In the genomic region with DNA sequence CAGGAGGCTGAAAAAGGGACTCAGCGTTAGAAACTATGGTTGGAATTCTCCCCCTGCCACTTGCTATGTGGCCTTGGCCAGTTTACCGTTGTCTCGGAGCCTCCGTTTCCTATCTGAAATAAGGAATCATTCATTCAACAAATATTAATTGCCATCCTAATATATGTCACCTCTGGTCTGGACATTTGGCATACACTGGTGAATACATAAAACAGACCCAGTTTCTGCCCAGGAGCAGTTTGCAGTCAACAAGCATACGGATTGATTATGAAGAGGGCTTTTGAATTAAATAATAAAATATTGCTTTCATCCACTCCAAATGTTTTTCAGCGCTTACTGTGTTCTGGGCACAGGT, we compare ENCODE assay signal across 1 cellular context.
TF ChIP-seq lines count a peak whose summit lies in the region.

No MANE protein-coding gene starts in this region.

TF ChIP-seq in IMR-90, 13 proteins besides CTCF, POLR2A, EP300 and RAD21 (continued from another document):
- TF ChIP-seq RFX5 (IDR thresholded peaks at IDR 0.05; ENCODE audit: low read depth, low read length) = no peak
- TF ChIP-seq FOS (IDR thresholded peaks at IDR 0.05; ENCODE audit: low read depth, low read length) = no peak
- no peak for TF ChIP-seq MAFK (IDR thresholded peaks at IDR 0.05; ENCODE audit: low read depth, low read length)
- TF ChIP-seq, protein P1, sequence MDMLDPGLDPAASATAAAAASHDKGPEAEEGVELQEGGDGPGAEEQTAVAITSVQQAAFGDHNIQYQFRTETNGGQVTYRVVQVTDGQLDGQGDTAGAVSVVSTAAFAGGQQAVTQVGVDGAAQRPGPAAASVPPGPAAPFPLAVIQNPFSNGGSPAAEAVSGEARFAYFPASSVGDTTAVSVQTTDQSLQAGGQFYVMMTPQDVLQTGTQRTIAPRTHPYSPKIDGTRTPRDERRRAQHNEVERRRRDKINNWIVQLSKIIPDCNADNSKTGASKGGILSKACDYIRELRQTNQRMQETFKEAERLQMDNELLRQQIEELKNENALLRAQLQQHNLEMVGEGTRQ (IDR thresholded peaks at IDR 0.05; ENCODE audit: low read depth, low read length) = no peak
- TF ChIP-seq, protein P2, sequence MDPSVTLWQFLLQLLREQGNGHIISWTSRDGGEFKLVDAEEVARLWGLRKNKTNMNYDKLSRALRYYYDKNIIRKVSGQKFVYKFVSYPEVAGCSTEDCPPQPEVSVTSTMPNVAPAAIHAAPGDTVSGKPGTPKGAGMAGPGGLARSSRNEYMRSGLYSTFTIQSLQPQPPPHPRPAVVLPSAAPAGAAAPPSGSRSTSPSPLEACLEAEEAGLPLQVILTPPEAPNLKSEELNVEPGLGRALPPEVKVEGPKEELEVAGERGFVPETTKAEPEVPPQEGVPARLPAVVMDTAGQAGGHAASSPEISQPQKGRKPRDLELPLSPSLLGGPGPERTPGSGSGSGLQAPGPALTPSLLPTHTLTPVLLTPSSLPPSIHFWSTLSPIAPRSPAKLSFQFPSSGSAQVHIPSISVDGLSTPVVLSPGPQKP (IDR thresholded peaks at IDR 0.05; ENCODE audit: borderline replicate concordance, low read depth, low read length) = no peak
